Comparison of ENCODE assay signal across 8 cellular contexts in the genomic region with DNA sequence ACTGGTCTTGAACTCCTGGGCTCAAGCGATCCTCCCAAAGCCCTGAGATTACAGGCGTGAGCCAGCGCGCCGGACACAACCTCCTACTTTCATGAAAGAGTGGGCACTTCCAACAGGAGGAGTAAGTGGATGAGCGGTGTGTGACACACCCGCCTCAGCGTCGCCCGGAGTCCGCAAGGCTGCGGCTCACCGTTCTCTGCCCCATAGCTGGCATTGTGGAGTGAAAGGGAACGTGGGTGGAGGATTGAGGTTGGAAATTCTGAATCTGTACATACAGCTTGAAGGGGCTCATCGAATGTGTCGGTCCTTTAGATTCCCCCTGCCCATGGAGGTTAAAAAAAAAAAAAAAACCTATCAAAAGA.
A peak's percentile ranks its signal among the peaks of the same experiment; 100 is the strongest.
DNase-seq lines count a peak whose midpoint lies in the region; ATAC-seq lines count a peak whose summit lies in the region.

No MANE protein-coding gene starts in this region.

- peak overlapping the region; percentile 96 for H3K27ac ChIP-seq in caudate nucleus (ENCODE audit: low read depth, low read length)

- ATAC-seq in HG03066 (IDR thresholded peaks at IDR 0.05; ENCODE audit: low read depth, unreplicated experiment), result peak; percentile 42

- DNase-seq in NCI-H1105 treated with DMSO at 0.1 percent for 48 hours (lab: John Stamatoyannopoulos, UW) (peak; percentile 41), NCI-H1105 (lab: John Stamatoyannopoulos, UW) (no peak), SW480 (ENCODE audit: low spot score) (peak; percentile 82), caudate nucleus (lab: John Stamatoyannopoulos, UW) (peak in 7 of 61 donors; percentile 8 to 59 (median 45)), medulla oblongata (ENCODE audit: extremely low spot score) (peak; percentile 44), kidney glomerular epithelial cell (lab: John Stamatoyannopoulos, UW) (no peak)
- peak; percentile 34 for DNase-seq in stimulated activated CD8-positive, alpha-beta memory T cell treated with anti-CD3 and anti-CD28 coated beads, Interleukin-12 subunit alpha, Interleukin-12 subunit beta, amount 100 ng/mL, for 4 hours (ENCODE audit: low read depth)

Comparison
In these comparisons a context has a peak if more than half of its experiments do, and no peak if none do; other contexts are left out.
1. DNase-seq: peak in NCI-H1105 treated with DMSO at 0.1 percent for 48 hours (single experiment), SW480 (single experiment), medulla oblongata (single experiment) and stimulated activated CD8-positive, alpha-beta memory T cell treated with anti-CD3 and anti-CD28 coated beads, Interleukin-12 subunit alpha, Interleukin-12 subunit beta, amount 100 ng/mL, for 4 hours (single experiment); none in NCI-H1105 (single experiment) and kidney glomerular epithelial cell (single experiment).